In the genomic region with DNA sequence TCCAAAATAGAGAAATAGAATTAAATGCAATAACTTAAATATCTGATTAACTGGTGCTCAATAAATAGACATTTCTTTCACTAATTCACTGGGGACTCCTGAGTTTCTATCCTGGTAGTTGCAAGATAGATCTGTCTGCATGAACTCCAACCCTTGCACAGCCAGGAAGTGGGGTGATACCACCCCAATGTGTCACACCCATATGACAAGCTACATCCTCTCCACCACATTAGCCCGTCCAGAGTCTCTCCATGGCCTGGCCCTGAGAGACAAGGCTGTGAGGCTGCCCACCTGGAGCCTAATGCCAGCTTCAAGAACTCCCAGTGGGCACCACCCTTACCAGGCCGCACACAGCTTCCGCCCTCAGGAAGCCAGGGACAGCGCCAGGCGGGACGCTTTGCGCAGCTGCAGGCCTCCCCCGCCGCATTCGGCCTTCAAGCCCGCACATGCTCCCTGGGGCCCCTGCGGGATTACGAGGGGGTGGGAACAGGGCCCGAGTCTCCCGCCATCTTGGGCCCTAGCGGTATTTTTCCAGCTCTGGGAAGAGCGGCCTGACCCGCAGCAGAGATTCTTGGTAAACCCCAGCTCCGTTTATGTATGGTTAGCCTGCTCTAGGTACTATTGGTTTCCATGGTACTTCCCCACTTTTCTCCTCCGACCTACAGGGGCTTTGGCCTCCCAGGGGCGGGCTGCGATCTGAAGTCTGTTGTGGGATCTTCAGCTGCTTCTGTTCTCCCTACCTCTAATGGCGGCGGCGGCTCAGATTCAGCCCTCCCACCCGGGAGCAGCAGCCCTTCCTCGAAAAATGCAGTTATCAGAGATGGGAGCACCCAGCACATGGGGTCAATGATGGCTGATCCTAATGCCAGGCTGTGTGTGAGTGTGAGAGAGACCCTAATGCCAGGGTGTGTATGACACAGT, we compare ENCODE assay signal across 22 cellular contexts. TPM values are rescaled to one million over a fixed set of nuclear protein-coding genes. Genes with fewer than 3 reads are reported as not detected.
"Had no signal": no experiment of that assay in that cellular context is flagged by ENCODE, and none has a peak within 500 bp of the region (broad histone marks: within the 10 kb centered on the region; RNA-seq: fewer than 3 reads in every experiment).

A gene (plus strand): TSS at position 496 of the 921 bp plus-strand sequence. CDS start 13,500 bp downstream, outside the sequence.

- H3K4me1 ChIP-seq: esophagus muscularis mucosa, gastroesophageal sphincter, heart right ventricle, parathyroid adenoma, right lobe of liver, tibial nerve, uterus had no signal

- H3K9me3 Mint-ChIP-seq: activated naive CD4-positive, alpha-beta T cell treated with anti-CD3 and anti-CD28 coated beads, Interleukin-2, amount 50 U/mL, for 24 hours; dendritic cell treated with granulocyte-macrophage colony-stimulating factor and Interleukin-4, amounts not matched to agents 40 ng/mL and 50 ng/mL, for 4 days; memory B cell; naive B cell had no signal

- H3K27ac ChIP-seq: cardiac muscle cell, gastroesophageal sphincter, heart right ventricle, parathyroid adenoma, right lobe of liver, tibial nerve, uterus had no signal

- H3K36me3 ChIP-seq: cardiac muscle cell, esophagus muscularis mucosa, gastroesophageal sphincter, heart right ventricle, right lobe of liver, tibial nerve, uterus had no signal

- H3K36me3 Mint-ChIP-seq: activated naive CD4-positive, alpha-beta T cell treated with anti-CD3 and anti-CD28 coated beads, Interleukin-2, amount 50 U/mL, for 24 hours; memory B cell; naive B cell had no signal

- H3K27ac Mint-ChIP-seq: activated CD4-positive, alpha-beta T cell treated with anti-CD3 and anti-CD28 coated beads for 36 hours; activated naive CD4-positive, alpha-beta T cell treated with anti-CD3 and anti-CD28 coated beads, Interleukin-2, amount 50 U/mL, for 24 hours; dendritic cell treated with granulocyte-macrophage colony-stimulating factor and Interleukin-4, amounts not matched to agents 40 ng/mL and 50 ng/mL, for 4 days; memory B cell; naive B cell had no signal

- H3K79me2 ChIP-seq: parathyroid adenoma had no signal

- H3K27me3 ChIP-seq: cardiac muscle cell, esophagus muscularis mucosa, right lobe of liver, tibial nerve had no signal

- H3K27me3 Mint-ChIP-seq: activated CD4-positive, alpha-beta T cell treated with anti-CD3 and anti-CD28 coated beads for 36 hours; dendritic cell treated with granulocyte-macrophage colony-stimulating factor and Interleukin-4, amounts not matched to agents 40 ng/mL and 50 ng/mL, for 4 days had no signal

- H2AFZ ChIP-seq: parathyroid adenoma had no signal

- H3K4me3 Mint-ChIP-seq: activated CD4-positive, alpha-beta T cell treated with anti-CD3 and anti-CD28 coated beads for 36 hours; activated naive CD4-positive, alpha-beta T cell treated with anti-CD3 and anti-CD28 coated beads, Interleukin-2, amount 50 U/mL, for 24 hours; dendritic cell treated with granulocyte-macrophage colony-stimulating factor and Interleukin-4, amounts not matched to agents 40 ng/mL and 50 ng/mL, for 4 days; memory B cell; naive B cell had no signal

- H3K9ac ChIP-seq: parathyroid adenoma had no signal

- H3K4me1 Mint-ChIP-seq: activated CD4-positive, alpha-beta T cell treated with anti-CD3 and anti-CD28 coated beads for 36 hours; activated naive CD4-positive, alpha-beta T cell treated with anti-CD3 and anti-CD28 coated beads, Interleukin-2, amount 50 U/mL, for 24 hours; memory B cell; naive B cell had no signal

- DNase-seq: activated CD4-positive, alpha-beta T cell treated with anti-CD3 and anti-CD28 coated beads for 36 hours; activated CD4-positive, alpha-beta T cell treated with anti-CD3 and anti-CD28 coated beads, Interleukin-2, amount 50 U/mL, for 48 hours; activated gamma-delta T cell; effector memory CD4-positive, alpha-beta T cell; heart right ventricle; left ventricle myocardium superior; naive B cell; right lobe of liver; small intestine; stimulated activated CD4-positive, alpha-beta T cell treated with anti-CD3 and anti-CD28 coated beads, Interleukin-4, amount 100 ng/mL, for 4 hours; substantia nigra; uterus had no signal

- H3K4me3 ChIP-seq: cardiac muscle cell, gastroesophageal sphincter, heart right ventricle, right lobe of liver, tibial nerve, uterus had no signal

- H3K9me3 ChIP-seq: esophagus muscularis mucosa, gastroesophageal sphincter, heart right ventricle, right lobe of liver, tibial nerve, uterus had no signal

- ATAC-seq: activated CD4-positive, alpha-beta T cell treated with anti-CD3 and anti-CD28 coated beads for 36 hours; gastroesophageal sphincter; heart right ventricle; left ventricle myocardium superior had no signal

RNA-seq across cellular contexts. Expression of the gene that starts here (rescaled TPM):
- total RNA-seq: activated CD4-positive, alpha-beta T cell treated with anti-CD3 and anti-CD28 coated beads for 36 hours; cardiac muscle cell; endothelial cell of umbilical vein; heart right ventricle; left ventricle myocardium superior; T-helper 2 cell treated with Interferon-gamma antibody and Interleukin-4, amounts not matched to agents 100 ng/mL and 5 ng/mL, for 36 hours had no signal
- polyA plus RNA-seq: cardiac muscle cell, endothelial cell of umbilical vein, heart right ventricle, small intestine had no signal
